8 cellular contexts compared by ENCODE assay signal in the genomic region with DNA sequence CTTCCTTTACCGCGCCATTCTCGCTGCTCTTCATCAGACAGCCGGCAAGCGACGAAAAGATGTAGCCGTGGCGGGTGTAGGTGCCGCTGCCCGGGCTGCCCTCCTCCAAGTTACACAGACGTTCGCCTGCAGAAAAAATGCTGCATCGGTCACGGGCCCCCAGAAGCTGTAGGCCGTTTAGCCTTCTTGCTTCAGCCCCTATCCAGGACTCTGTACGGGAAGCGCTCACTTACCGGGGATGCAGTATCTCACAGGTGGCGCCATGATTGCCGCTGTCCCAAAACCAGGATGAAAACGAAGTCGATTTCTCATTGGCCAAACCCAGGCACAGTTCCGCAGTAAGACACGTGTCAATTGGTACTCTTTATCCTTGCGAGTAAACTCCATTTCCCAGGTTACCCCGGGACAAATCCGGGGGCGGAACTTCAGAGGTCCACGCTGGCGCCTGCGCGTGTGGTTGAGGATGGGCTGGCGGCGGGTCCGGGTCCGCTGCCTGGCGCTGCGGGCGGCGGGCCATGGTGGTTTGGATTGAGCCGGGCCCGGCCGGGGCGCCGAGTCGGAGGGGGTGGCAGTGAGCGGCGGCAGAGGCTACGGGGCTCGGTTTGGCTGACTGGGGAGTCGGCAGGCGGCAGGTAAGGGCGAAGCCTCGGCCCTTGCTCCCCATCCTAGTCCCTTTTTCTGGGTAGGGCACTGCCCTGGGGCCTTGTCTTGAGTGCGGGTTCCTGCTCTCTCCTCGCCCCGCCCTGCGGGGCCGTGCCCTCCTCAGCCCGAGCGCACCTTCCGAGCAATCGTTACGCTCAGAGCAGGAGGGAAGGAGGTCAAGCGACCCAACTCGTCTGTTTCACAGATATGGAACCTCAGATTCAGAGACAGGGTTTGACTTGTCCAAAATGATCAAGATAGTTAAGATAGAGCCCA. TPM values are rescaled to one million over a fixed set of nuclear protein-coding genes. Genes with fewer than 3 reads are reported as not detected.
DNase-seq lines count a peak whose midpoint lies in the region; ATAC-seq lines count a peak whose summit lies in the region.

Gene EXOSC1 (minus strand): TSS at position 285 of the 918 bp plus-strand sequence. CDS start 21 bp downstream, at position 264.
Gene ZDHHC16 (plus strand): TSS at position 454 of the 918 bp plus-strand sequence. CDS start 5,501 bp downstream, outside the sequence.

- H3K27me3 ChIP-seq in effector memory CD4-positive, alpha-beta T cell (replicated peaks; ENCODE audit: control insufficient read depth, insufficient read depth, low read length, poor library complexity, severe bottlenecking): no peaks in the 10 kb centered on the region

- DNase-seq in CMK (ENCODE audit: low read depth): peak; percentile 88
- peak; percentile 82 for DNase-seq in HS-5 (ENCODE audit: low read depth)
- DNase-seq in NK-92 treated with Interleukin-12 subunit alpha and Interleukin-12 subunit beta, amount 100 ng/mL, for 24 hours (lab: John Stamatoyannopoulos, UW): peak; percentile 85
- peak; percentile 93 for DNase-seq in activated CD8-positive, alpha-beta memory T cell treated with anti-CD3 and anti-CD28 coated beads for 24 hours
- peak; percentile 75 to 87 (median 85) for DNase-seq in effector memory CD4-positive, alpha-beta T cell
- peak; percentile 96 to 97 for DNase-seq in lung microvascular endothelial cell (ENCODE audit: low read depth in 2 of 2)
- DNase-seq in stimulated activated CD4-positive, alpha-beta T cell treated with anti-CD3 and anti-CD28 coated beads, TNF-alpha, amount 100 ng/mL, for 48 hours (ENCODE audit: low read depth in 3 of 3): peak; percentile 85 to 92 (median 89)

- peak within 1 kb of the TSS; percentile 54 for H3K27ac ChIP-seq in effector memory CD4-positive, alpha-beta T cell (ENCODE audit: insufficient read depth, low read length, poor library complexity, severe bottlenecking)

- H3K9me3 ChIP-seq in effector memory CD4-positive, alpha-beta T cell (ENCODE audit: control insufficient read depth, low read length): no peaks in the 10 kb centered on the region

- H3K36me3 ChIP-seq in effector memory CD4-positive, alpha-beta T cell (ENCODE audit: control insufficient read depth, insufficient read depth, low read length): no peaks in the 10 kb centered on the region

- peak; percentile 95 for ATAC-seq in GM19468 (IDR thresholded peaks at IDR 0.05; ENCODE audit: extremely low read depth, unreplicated experiment)

- peak within 1 kb of the TSS; percentile 60 for H3K4me3 ChIP-seq in effector memory CD4-positive, alpha-beta T cell (ENCODE audit: insufficient read depth, low read depth, low read length, poor library complexity, severe bottlenecking)

- peaks cover 19% of the 10 kb centered on the region for H3K4me1 ChIP-seq in effector memory CD4-positive, alpha-beta T cell (ENCODE audit: control insufficient read depth, insufficient read depth, low read length, poor library complexity, severe bottlenecking)

RNA-seq across cellular contexts. Expression of gene EXOSC1, which starts in this region (rescaled TPM):
- 20.6 and 23.1 TPM in 2 replicates for total RNA-seq in lung microvascular endothelial cell

RNA-seq across cellular contexts. Expression of gene ZDHHC16, which starts in this region (rescaled TPM):
- total RNA-seq in lung microvascular endothelial cell: 21.6 and 26.2 TPM in 2 replicates

Comparison
In these comparisons a context has a peak if more than half of its experiments do, and no peak if none do; other contexts are left out.
1. Peak in every context shown above with its lines: DNase-seq, ATAC-seq, H3K4me3 ChIP-seq and H3K27ac ChIP-seq.